Comparison of ENCODE assay signal across 25 cellular contexts in the genomic region with DNA sequence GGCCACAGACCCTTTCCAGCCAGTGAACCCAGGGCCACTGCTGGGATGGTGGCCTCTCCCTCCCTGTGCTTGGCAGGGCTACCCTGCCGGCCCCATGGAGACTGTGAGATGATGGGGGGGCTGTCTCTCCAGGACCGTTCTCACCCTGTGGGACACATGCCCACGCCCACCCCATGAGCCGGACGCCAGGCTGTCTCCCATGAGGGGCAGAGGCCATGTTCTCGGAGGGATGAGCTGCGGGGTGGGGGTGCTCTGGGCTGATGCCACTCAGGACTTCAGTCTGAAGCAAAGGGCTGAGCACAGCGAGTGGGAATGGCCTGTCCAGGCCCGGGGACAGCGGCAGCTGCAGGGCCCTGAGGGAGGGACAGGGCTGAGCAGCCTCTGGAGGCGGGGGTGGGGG.
"Had no signal": no experiment of that assay in that cellular context is flagged by ENCODE, and none has a peak within 500 bp of the region (broad histone marks: within the 10 kb centered on the region; RNA-seq: fewer than 3 reads in every experiment).

No MANE protein-coding gene starts in this region.

- H3K27ac ChIP-seq: left lung, lower lobe of right lung, parathyroid adenoma, psoas muscle, right lobe of liver, stomach, testis, thyroid gland, upper lobe of right lung had no signal

- H3K9ac ChIP-seq: parathyroid adenoma had no signal

- H3K27me3 ChIP-seq: right lobe of liver, testis, thyroid gland, upper lobe of right lung had no signal

- H2AFZ ChIP-seq: parathyroid adenoma had no signal

- FAIRE-seq: islet of Langerhans, kidney, urothelium cell line had no signal

- H3K4me1 ChIP-seq: left lung, lower lobe of right lung, parathyroid adenoma, psoas muscle, right lobe of liver, stomach, testis, thyroid gland, upper lobe of right lung had no signal

- H3K79me2 ChIP-seq: parathyroid adenoma had no signal

- H3K4me2 ChIP-seq: smooth muscle cell had no signal

- H3K36me3 ChIP-seq: left lung, lower lobe of right lung, right lobe of liver, stomach, thyroid gland, upper lobe of right lung had no signal

- H3K9me3 ChIP-seq: left lung, lower lobe of right lung, psoas muscle, right lobe of liver, stomach, testis, thyroid gland, upper lobe of right lung had no signal

- H3K4me3 ChIP-seq: left lung, lower lobe of right lung, psoas muscle, right lobe of liver, smooth muscle cell, stomach, testis, thyroid gland, upper lobe of right lung had no signal

- ATAC-seq: left colon; left lung; lower lobe of right lung; right lobe of liver; stimulated activated naive B cell treated with anti-CD40 and anti-IgM and Interleukin-4, amounts not matched to agents 10 μg/mL and 1 μg/mL and 100 μg/mL, for 72 hours; stimulated activated naive CD8-positive, alpha-beta T cell treated with anti-CD3 and anti-CD28 coated beads, Interleukin-15, Interleukin-2, amounts not matched to agents 100 U/mL and 50 U/mL, for 24 hours; upper lobe of right lung had no signal

- DNase-seq: hypothalamus; immature natural killer cell; kidney; left colon; lower lobe of right lung; mammary epithelial cell; mesenchymal stem cell; naive B cell; nucleus accumbens; psoas muscle; right lobe of liver; stimulated activated CD4-positive, alpha-beta T cell treated with anti-CD3 and anti-CD28 coated beads, Interleukin-2, amount 100 ng/mL, for 24 hours; stimulated activated CD4-positive, alpha-beta T cell treated with anti-CD3 and anti-CD28 coated beads, Interleukin-4, amount 100 ng/mL, for 1 hour; stimulated activated naive B cell treated with anti-CD40 and anti-IgM and Interleukin-4, amounts not matched to agents 10 μg/mL and 1 μg/mL and 100 μg/mL, for 72 hours; stimulated activated naive CD8-positive, alpha-beta T cell treated with anti-CD3 and anti-CD28 coated beads, Interleukin-15, Interleukin-2, amounts not matched to agents 100 U/mL and 50 U/mL, for 24 hours; stomach; testis; thyroid gland; trophoblast cell; upper lobe of right lung had no signal
